Comparison of ENCODE assay signal across 21 cellular contexts in genomic region chr3:196141052-196141865, GRCh38. TPM values are rescaled to one million over a fixed set of nuclear protein-coding genes. Genes with fewer than 3 reads are reported as not detected.
DNase-seq lines count a peak whose midpoint lies in the region; ATAC-seq and TF ChIP-seq lines count a peak whose summit lies in the region.
"Had no signal": no experiment of that assay in that cellular context is flagged by ENCODE, and none has a peak within 500 bp of the region (broad histone marks: within the 10 kb centered on the region; RNA-seq: fewer than 3 reads in every experiment).

No MANE protein-coding gene starts in this region.

- H4K20me1 ChIP-seq in neural progenitor cell (ENCODE audit: low read depth): no peaks in the 10 kb centered on the region

- no peak overlapping the region for H2AFZ ChIP-seq in neural progenitor cell (replicated peaks)

- H3K36me3 Mint-ChIP-seq in neural progenitor cell: no peaks in the 10 kb centered on the region
- H3K36me3 Mint-ChIP-seq in osteocyte (ENCODE audit: unreplicated experiment): no peaks in the 10 kb centered on the region

- no peaks in the 10 kb centered on the region for H3F3A ChIP-seq in neural progenitor cell (ENCODE audit: low read depth)

- peak overlapping the region; percentile 7 to 64 for H3K27ac Mint-ChIP-seq in stimulated activated naive CD8-positive, alpha-beta T cell treated with anti-CD3 and anti-CD28 coated beads, Interleukin-15, amount 100 ng/mL, for 72 hours
- H3K27ac Mint-ChIP-seq in neural progenitor cell: no peak overlapping the region
- H3K27ac Mint-ChIP-seq in osteocyte (ENCODE audit: unreplicated experiment): no peak overlapping the region

- CTCF ChIA-PET in RWPE1 (lab: Yijun Ruan, JAX): no interaction called here

- DNase-seq in RWPE1 (ENCODE audit: low spot score): no peak
- DNase-seq in esophagus squamous epithelium (lab: John Stamatoyannopoulos, UW): no peak
- no peak for DNase-seq in stimulated activated naive CD8-positive, alpha-beta T cell treated with anti-CD3 and anti-CD28 coated beads, Interleukin-15, amount 100 ng/mL, for 72 hours
- no peak for DNase-seq in activated effector memory CD4-positive, alpha-beta T cell treated with anti-CD3 and anti-CD28 coated beads, Interleukin-2, amount 50 U/mL, for 16 hours
- DNase-seq in neural progenitor cell (ENCODE audit: low spot score): no peak
- DNase-seq in osteocyte (ENCODE audit: extremely low spot score, unreplicated experiment): no peak
- DNase-seq: activated naive CD4-positive, alpha-beta T cell; BE2C; DMS53; foreskin fibroblast; HCEC 1CT; NCI-H146; NCI-H2227 treated with DMSO at 0.1 percent for 48 hours; stimulated activated CD4-positive, alpha-beta T cell treated with anti-CD3 and anti-CD28 coated beads, Interleukin-4, amount 100 ng/mL, for 4 hours; stimulated activated CD8-positive, alpha-beta memory T cell treated with anti-CD3 and anti-CD28 coated beads, Interleukin-4, amount 100 ng/mL, for 48 hours; T-helper 9 cell had no signal

- H3K4me3 ChIP-seq in esophagus squamous epithelium (no peak overlapping the region), neural progenitor cell (no peak overlapping the region)
- H3K4me3 ChIP-seq: coronary artery, tibial nerve had no signal

- intact Hi-C loops in esophagus squamous epithelium (cut with DNase I): no loop called here

- peak overlapping the region; percentile 35 for H3K27ac ChIP-seq in KOPT-K1 (ENCODE audit: low read depth, low read length, poor library complexity, severe bottlenecking)
- H3K27ac ChIP-seq in RWPE1: peak overlapping the region; percentile 81
- peak overlapping the region; percentile 74 to 90 (median 85) for H3K27ac ChIP-seq in esophagus squamous epithelium
- H3K27ac ChIP-seq in neural progenitor cell: no peak overlapping the region
- H3K27ac ChIP-seq: coronary artery, KMS-11, tibial nerve had no signal

- H3K27me3 ChIP-seq in esophagus squamous epithelium: peaks cover 0 to 8% (median 0%) of the 10 kb centered on the region in 4 donors
- no peaks in the 10 kb centered on the region for H3K27me3 ChIP-seq in neural progenitor cell
- H3K27me3 ChIP-seq: BE2C, tibial nerve had no signal

- H3K4me1 Mint-ChIP-seq in stimulated activated naive CD8-positive, alpha-beta T cell treated with anti-CD3 and anti-CD28 coated beads, Interleukin-15, amount 100 ng/mL, for 72 hours: peaks cover 30% of the 10 kb centered on the region
- H3K4me1 Mint-ChIP-seq in neural progenitor cell (peaks cover 18% of the 10 kb centered on the region), osteocyte (ENCODE audit: unreplicated experiment) (peaks cover 17% of the 10 kb centered on the region)

- TF ChIP-seq POLR2A in esophagus squamous epithelium (IDR thresholded peaks at IDR 0.05): no peak

- TF ChIP-seq CTCF in RWPE1 (conservative IDR thresholded peaks at IDR 0.05; ENCODE audit: low read depth) (no peak), esophagus squamous epithelium (IDR thresholded peaks at IDR 0.05) (no peak), neural progenitor cell (IDR thresholded peaks at IDR 0.05) (no peak), osteocyte (IDR thresholded peaks at IDR 0.05) (no peak)

- H3K9me3 ChIP-seq in KOPT-K1 (ENCODE audit: insufficient read depth, low read length, poor library complexity, severe bottlenecking): no peaks in the 10 kb centered on the region
- no peaks in the 10 kb centered on the region for H3K9me3 ChIP-seq in esophagus squamous epithelium
- H3K9me3 ChIP-seq in neural progenitor cell (ENCODE audit: low read depth): no peaks in the 10 kb centered on the region
- H3K9me3 ChIP-seq: BE2C, tibial nerve had no signal

- POLR2A ChIA-PET in RWPE1 (lab: Yijun Ruan, JAX; ENCODE audit: low non-redundant PET): no interaction called here

- H3K36me3 ChIP-seq in KOPT-K1 (ENCODE audit: insufficient read depth, low read length): no peaks in the 10 kb centered on the region
- no peaks in the 10 kb centered on the region for H3K36me3 ChIP-seq in esophagus squamous epithelium
- no peaks in the 10 kb centered on the region for H3K36me3 ChIP-seq in neural progenitor cell
- H3K36me3 ChIP-seq: BE2C, tibial nerve had no signal

- no peak for ATAC-seq in stimulated activated naive CD8-positive, alpha-beta T cell treated with anti-CD3 and anti-CD28 coated beads, Interleukin-15, amount 100 ng/mL, for 72 hours
- no peak for ATAC-seq in HG03457 (IDR thresholded peaks at IDR 0.05; ENCODE audit: unreplicated experiment)

- no peaks in the 10 kb centered on the region for H3K9me3 Mint-ChIP-seq in stimulated activated naive CD8-positive, alpha-beta T cell treated with anti-CD3 and anti-CD28 coated beads, Interleukin-15, amount 100 ng/mL, for 72 hours
- H3K9me3 Mint-ChIP-seq in neural progenitor cell (peaks cover 2% of the 10 kb centered on the region), osteocyte (ENCODE audit: unreplicated experiment) (no peaks in the 10 kb centered on the region)

- H3K4me1 ChIP-seq in esophagus squamous epithelium (peaks cover 5 to 67% (median 8%) of the 10 kb centered on the region in 3 donors), neural progenitor cell (no peaks in the 10 kb centered on the region)
- H3K4me1 ChIP-seq: BE2C had no signal

- WGBS in esophagus squamous epithelium, 2 donors: 67 to 74% methylated on average over 13 to 14 of the region's 15 CpGs

- no peak overlapping the region for H3K9ac ChIP-seq in neural progenitor cell
- H3K9ac ChIP-seq: KMS-11 had no signal

- no peaks in the 10 kb centered on the region for H3K27me3 Mint-ChIP-seq in stimulated activated naive CD8-positive, alpha-beta T cell treated with anti-CD3 and anti-CD28 coated beads, Interleukin-15, amount 100 ng/mL, for 72 hours
- H3K27me3 Mint-ChIP-seq in neural progenitor cell (ENCODE audit: insufficient read depth, low read depth): peaks cover 4% of the 10 kb centered on the region
- H3K27me3 Mint-ChIP-seq in osteocyte (ENCODE audit: unreplicated experiment): peaks cover 2% of the 10 kb centered on the region

- no peaks in the 10 kb centered on the region for H3K79me2 ChIP-seq in neural progenitor cell (ENCODE audit: low read depth)

- no peak overlapping the region for H3K4me2 ChIP-seq in neural progenitor cell
- H3K4me2 ChIP-seq: KMS-11 had no signal

- peak overlapping the region in 1 of 2 donors; percentile 7 for H3K4me3 Mint-ChIP-seq in stimulated activated naive CD8-positive, alpha-beta T cell treated with anti-CD3 and anti-CD28 coated beads, Interleukin-15, amount 100 ng/mL, for 72 hours
- H3K4me3 Mint-ChIP-seq in neural progenitor cell: no peak overlapping the region
- no peak overlapping the region for H3K4me3 Mint-ChIP-seq in osteocyte (ENCODE audit: unreplicated experiment)

RNA-seq across cellular contexts. Expression of gene TFRC, which starts 59.4 kb away (rescaled TPM):
- total RNA-seq in esophagus squamous epithelium (100 to 1,000 TPM in 3 of 4 donors, 10 to 100 TPM in 1; 71.0 to 202 (median 151) TPM), neural progenitor cell (ENCODE audit: low replicate concordance) (60.0 and 87.7 TPM in 2 replicates), osteocyte (80.0 and 84.6 TPM in 2 replicates)

Comparison
In these comparisons a context has a peak if more than half of its experiments do, and no peak if none do; other contexts are left out.
1. H3K27ac Mint-ChIP-seq: peak in stimulated activated naive CD8-positive, alpha-beta T cell treated with anti-CD3 and anti-CD28 coated beads, Interleukin-15, amount 100 ng/mL, for 72 hours (2 of 2); none in neural progenitor cell (single experiment) and osteocyte (single experiment).